22 cellular contexts compared by ENCODE assay signal in genomic region chr18:75962177-75962576, GRCh38.
"Had no signal": no experiment of that assay in that cellular context is flagged by ENCODE, and none has a peak within 500 bp of the region (broad histone marks: within the 10 kb centered on the region; RNA-seq: fewer than 3 reads in every experiment).

No MANE protein-coding gene starts in this region.

- H3K79me2 ChIP-seq: parathyroid adenoma had no signal

- ATAC-seq: effector memory CD8-positive, alpha-beta T cell; left lobe of liver; mucosa of descending colon; natural killer cell treated with Interleukin-12 subunit alpha and Interleukin-12 subunit beta and Interleukin-15 and Interleukin-18, amount 100 ng/mL, for 72 hours; sciatic nerve; stimulated activated effector memory CD8-positive, alpha-beta T cell treated with anti-CD3 and anti-CD28 coated beads, Interleukin-12 subunit alpha, Interleukin-12 subunit beta, amount 100 ng/mL, for 72 hours had no signal

- H3K9ac ChIP-seq: parathyroid adenoma had no signal

- H3K9me3 ChIP-seq: esophagus squamous epithelium, mucosa of descending colon, neutrophil, stomach, thyroid gland had no signal

- H3K27me3 ChIP-seq: esophagus squamous epithelium, neutrophil, stomach, thyroid gland had no signal

- H3K36me3 ChIP-seq: esophagus squamous epithelium, neutrophil, stomach, thyroid gland had no signal

- DNase-seq: cortex of kidney; effector memory CD8-positive, alpha-beta T cell; erythroblast; esophagus squamous epithelium; foreskin melanocyte; mucosa of descending colon; naive B cell; stimulated activated CD4-positive, alpha-beta T cell treated with anti-CD3 and anti-CD28 coated beads, Interleukin-2, amount 100 ng/mL, for 24 hours; stimulated activated CD4-positive, alpha-beta T cell treated with anti-CD3 and anti-CD28 coated beads, Interleukin-4, amount 100 ng/mL, for 24 hours; stimulated activated naive CD4-positive, alpha-beta T cell treated with Interleukin-2 at 50 U/mL for 16 hours; stomach; thyroid gland; trophoblast cell had no signal

- H3K27ac ChIP-seq: esophagus squamous epithelium, neutrophil, parathyroid adenoma, stomach, thyroid gland had no signal

- H2AFZ ChIP-seq: parathyroid adenoma had no signal

- H3K4me3 ChIP-seq: esophagus squamous epithelium, lung, mucosa of descending colon, stomach, thyroid gland had no signal

- H3K4me1 ChIP-seq: esophagus squamous epithelium, parathyroid adenoma, stomach, thyroid gland had no signal

- FAIRE-seq: endometrium, keratinocyte had no signal
